Comparison of ENCODE assay signal across 1 cellular context in genomic region chr13:27242642-27243185, GRCh38.
TF ChIP-seq lines count a peak whose summit lies in the region.

No MANE protein-coding gene starts in this region.

TF ChIP-seq in K562, 482 proteins besides CTCF, POLR2A, EP300 and RAD21 (continued from another document):
- TF ChIP-seq ZNF609 (CRISPR knock-in tag; IDR thresholded peaks at IDR 0.05; ENCODE audit: borderline replicate concordance): no peak
- peak; percentile 79 for TF ChIP-seq CBFA2T2 (conservative IDR thresholded peaks at IDR 0.05)
- TF ChIP-seq CBX8 (IDR thresholded peaks at IDR 0.05; ENCODE audit: borderline replicate concordance, extremely low read depth, low read depth, low read length, poor library complexity, severe bottlenecking): no peak
- no peak for TF ChIP-seq ZNF57 (CRISPR knock-in tag; IDR thresholded peaks at IDR 0.05)
- TF ChIP-seq ELF1 (tag; IDR thresholded peaks at IDR 0.05): no peak
- TF ChIP-seq ZMIZ1 (IDR thresholded peaks at IDR 0.05; ENCODE audit: low read depth in 2 of 2, low read length in 2 of 2): no peak
- TF ChIP-seq FOSL1 (tag; conservative IDR thresholded peaks at IDR 0.05): no peak
- TF ChIP-seq ZNF224 (CRISPR knock-in tag; IDR thresholded peaks at IDR 0.05): no peak
- TF ChIP-seq GATAD2A (IDR thresholded peaks at IDR 0.05): no peak
- TF ChIP-seq CBX2 (IDR thresholded peaks at IDR 0.05; ENCODE audit: insufficient read depth, low read length, poor library complexity, severe bottlenecking): no peak
- TF ChIP-seq TCF7 (IDR thresholded peaks at IDR 0.05; ENCODE audit: borderline replicate concordance): no peak
- no peak for TF ChIP-seq ZNF780A (CRISPR knock-in tag; IDR thresholded peaks at IDR 0.05)
- TF ChIP-seq ELF4 (CRISPR knock-in tag; IDR thresholded peaks at IDR 0.05): no peak
- no peak for TF ChIP-seq ZNF347 (CRISPR knock-in tag; IDR thresholded peaks at IDR 0.05; ENCODE audit: low read depth)
- TF ChIP-seq NRF1 (conservative IDR thresholded peaks at IDR 0.05 in 1 of 2, IDR thresholded peaks at IDR 0.05 in 1 of 2): no peak
- TF ChIP-seq RBBP5 (IDR thresholded peaks at IDR 0.05; ENCODE audit: borderline replicate concordance, insufficient read depth, low read length, poor library complexity, severe bottlenecking): no peak
- peak; percentile 59 for TF ChIP-seq SMARCE1 (IDR thresholded peaks at IDR 0.05)
- TF ChIP-seq PURB (CRISPR knock-in tag; IDR thresholded peaks at IDR 0.05; ENCODE audit: low read depth): no peak
- TF ChIP-seq FOXM1 (IDR thresholded peaks at IDR 0.05; ENCODE audit: low read depth): peak; percentile 50; the same call in 1 of the 2 replicates
- TF ChIP-seq FOXM1 (CRISPR knock-in tag; IDR thresholded peaks at IDR 0.05; ENCODE audit: low read depth): no peak
- no peak for TF ChIP-seq REST (CRISPR knock-in tag; IDR thresholded peaks at IDR 0.05; ENCODE audit: low read depth)
- TF ChIP-seq YY1 (IDR thresholded peaks at IDR 0.05; ENCODE audit: borderline replicate concordance in 1 of 3, control insufficient read depth in 1 of 3, extremely low read depth in 1 of 3, insufficient read depth in 3 of 3, insufficient read length in 1 of 3, insufficient replicate concordance in 2 of 3, low read depth in 1 of 3, low read length in 2 of 3): no peak
- TF ChIP-seq TFAP4 (CRISPR knock-in tag; IDR thresholded peaks at IDR 0.05; ENCODE audit: borderline replicate concordance): no peak
- no peak for TF ChIP-seq ZNF212 (CRISPR knock-in tag; IDR thresholded peaks at IDR 0.05)
- TF ChIP-seq U2AF2 (optimal IDR thresholded peaks at IDR 0.05; ENCODE audit: low read depth, low read length): no peak
- TF ChIP-seq TCF3 (CRISPR knock-in tag; IDR thresholded peaks at IDR 0.05): peak; percentile 83
- TF ChIP-seq ETV5 (CRISPR knock-in tag; IDR thresholded peaks at IDR 0.05; ENCODE audit: low read depth): no peak
- TF ChIP-seq RBM17 (IDR thresholded peaks at IDR 0.05; ENCODE audit: borderline replicate concordance, low read depth, low read length): no peak
